In genomic region chr1:235920596-235921375, GRCh38 we compare ENCODE assay signal across 1 cellular context.
TF ChIP-seq lines count a peak whose summit lies in the region.

No MANE protein-coding gene starts in this region.

TF ChIP-seq in WTC11, 78 proteins besides CTCF, POLR2A, EP300 and RAD21 (continued from another document):
- TF ChIP-seq FOXK1 (CRISPR knock-in tag; IDR thresholded peaks at IDR 0.05) (no peak), OVOL2 (CRISPR knock-in tag; IDR thresholded peaks at IDR 0.05; ENCODE audit: borderline replicate concordance) (no peak)
- TF ChIP-seq, protein P1, sequence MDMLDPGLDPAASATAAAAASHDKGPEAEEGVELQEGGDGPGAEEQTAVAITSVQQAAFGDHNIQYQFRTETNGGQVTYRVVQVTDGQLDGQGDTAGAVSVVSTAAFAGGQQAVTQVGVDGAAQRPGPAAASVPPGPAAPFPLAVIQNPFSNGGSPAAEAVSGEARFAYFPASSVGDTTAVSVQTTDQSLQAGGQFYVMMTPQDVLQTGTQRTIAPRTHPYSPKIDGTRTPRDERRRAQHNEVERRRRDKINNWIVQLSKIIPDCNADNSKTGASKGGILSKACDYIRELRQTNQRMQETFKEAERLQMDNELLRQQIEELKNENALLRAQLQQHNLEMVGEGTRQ (CRISPR knock-in tag; IDR thresholded peaks at IDR 0.05): no peak
